ENCODE assay signal across 19 cellular contexts in genomic region chr4:135564090-135564489, GRCh38.
A peak's percentile ranks its signal among the peaks of the same experiment; 100 is the strongest.
DNase-seq lines count a peak whose midpoint lies in the region; ATAC-seq, FAIRE-seq and TF ChIP-seq lines count a peak whose summit lies in the region.
"Had no signal": no experiment of that assay in that cellular context is flagged by ENCODE, and none has a peak within 500 bp of the region (broad histone marks: within the 10 kb centered on the region; RNA-seq: fewer than 3 reads in every experiment).

No MANE protein-coding gene starts in this region.

- 25% methylated on average over 1 of the region's 1 CpG for WGBS in A549 (ENCODE audit: missing lambda C conversion rate)
- no CpG with 5 or more reads among the region's 1 CpG for WGBS in IMR-90 (ENCODE audit: extremely low coverage in 2 of 2, insufficient read length in 1 of 2), 2 experiments
- WGBS in H1 (ENCODE audit: extremely low coverage in 1 of 2, insufficient coverage in 1 of 2, insufficient read length in 1 of 2, insufficient replicate concordance in 2 of 2, low coverage in 1 of 2, low lambda C conversion rate in 2 of 2, missing lambda C conversion rate in 1 of 2), 2 experiments: 84% methylated on average over 1 of the region's 1 CpG; no CpG with 5 or more reads in 1 of the 2 experiments

- H4K8ac ChIP-seq in IMR-90 (ENCODE audit: low read depth in 2 of 2, low read length in 2 of 2) (no peak overlapping the region), H1 (ENCODE audit: extremely low read depth, insufficient read depth, low read length) (no peak overlapping the region)

- no peak overlapping the region for H2AFZ ChIP-seq in GM23338
- H2AFZ ChIP-seq in IMR-90 (replicated peaks; ENCODE audit: low read length, poor library complexity): no peak overlapping the region
- H2AFZ ChIP-seq in H1 (ENCODE audit: low read length): 0 out of 2 replicates have a peak overlapping the region, but pooled peaks have one; percentile 87

- peak overlapping the region; percentile 72 for H3K27ac Mint-ChIP-seq in GM23338
- H3K27ac Mint-ChIP-seq: B cell; CD4-positive, CD25-positive, alpha-beta regulatory T cell; CD8-positive, alpha-beta memory T cell; HFFc6 had no signal

- no peak overlapping the region for H2BK12ac ChIP-seq in H1 (ENCODE audit: low read depth, low read length)

- no peak for TF ChIP-seq RAD21 in A549 (conservative IDR thresholded peaks at IDR 0.05 in 1 of 2, IDR thresholded peaks at IDR 0.05 in 1 of 2)
- TF ChIP-seq RAD21 in IMR-90 (IDR thresholded peaks at IDR 0.05; ENCODE audit: low read length): no peak
- TF ChIP-seq RAD21 in H1 (IDR thresholded peaks at IDR 0.05 in 1 of 2, conservative IDR thresholded peaks at IDR 0.05 in 1 of 2; ENCODE audit: low read depth in 2 of 2, low read length in 2 of 2): no peak

- no peaks in the 10 kb centered on the region for H3K79me2 ChIP-seq in GM23338 (replicated peaks; ENCODE audit: insufficient read depth)
- no peaks in the 10 kb centered on the region for H3K79me2 ChIP-seq in H1 (ENCODE audit: control insufficient read depth in 1 of 2, insufficient read depth in 2 of 2, low read length in 2 of 2)

- DNase-seq in A549 (ENCODE audit: low read depth in 1 of 2, low spot score in 1 of 2) (no peak), GM23338 (ENCODE audit: low spot score) (no peak), IMR-90 (no peak), H1 (ENCODE audit: low read depth in 1 of 2, low spot score in 2 of 2) (no peak), G401 (ENCODE audit: low spot score) (no peak), NCI-H82 treated with DMSO at 0.1 percent for 48 hours (lab: John Stamatoyannopoulos, UW; ENCODE audit: unreplicated experiment) (no peak)
- DNase-seq: CD4-positive, CD25-positive, alpha-beta regulatory T cell; CD8-positive, alpha-beta memory T cell; DMS 273 treated with DMSO at 0.1 percent for 48 hours; DND-41; GDM1; GOT3; H7; HFFc6 had no signal

- H3K27me3 ChIP-seq in GM23338 (ENCODE audit: insufficient read depth): no peaks in the 10 kb centered on the region
- no peaks in the 10 kb centered on the region for H3K27me3 ChIP-seq in IMR-90 (ENCODE audit: control insufficient read depth, insufficient read depth, low read length)
- H3K27me3 ChIP-seq in H1 (replicated peaks in 1 of 4; ENCODE audit: control insufficient read depth in 3 of 4, extremely low read depth in 1 of 4, insufficient read depth in 3 of 4, low read length in 3 of 4): peaks cover 0 to 1% (median 0%) of the 10 kb centered on the region in 4 experiments; a peak in 1 of 7 replicates
- H3K27me3 ChIP-seq: BLaER1 had no signal

- H3K4me3 ChIP-seq in A549 (no peak overlapping the region), GM23338 (no peak overlapping the region), IMR-90 (ENCODE audit: insufficient read depth, low read depth, low read length) (no peak overlapping the region), H1 (ENCODE audit: extremely low read depth in 1 of 4, insufficient read depth in 2 of 4, low read depth in 3 of 4, low read length in 4 of 4) (no peak overlapping the region)
- H3K4me3 ChIP-seq: BLaER1, GM12878 had no signal

- H3K36me3 Mint-ChIP-seq in GM23338 (ENCODE audit: low read depth): no peaks in the 10 kb centered on the region
- H3K36me3 Mint-ChIP-seq: CD4-positive, CD25-positive, alpha-beta regulatory T cell had no signal

- H3K9me3 Mint-ChIP-seq in GM23338: no peaks in the 10 kb centered on the region
- H3K9me3 Mint-ChIP-seq: HFFc6 had no signal

- H3K4me1 Mint-ChIP-seq in GM23338: peaks cover 3% of the 10 kb centered on the region; the same call in 2 of the 3 replicates
- H3K4me1 Mint-ChIP-seq: B cell; CD4-positive, CD25-positive, alpha-beta regulatory T cell; CD8-positive, alpha-beta memory T cell had no signal

- ATAC-seq in A549 (no peak), GM23338 (no peak), IMR-90 (ENCODE audit: low read depth) (no peak)
- ATAC-seq: GM12878 had no signal

- H3K9me3 ChIP-seq in A549 (no peaks in the 10 kb centered on the region), IMR-90 (ENCODE audit: control insufficient read depth, insufficient read depth, low read length) (peaks cover 2% of the 10 kb centered on the region; the same call in 1 of the 2 replicates), H1 (ENCODE audit: insufficient read depth in 2 of 2, low read depth in 1 of 2, low read length in 1 of 2) (no peaks in the 10 kb centered on the region; a peak in 1 of 4 replicates)
- H3K9me3 ChIP-seq: BLaER1 had no signal

- peaks cover 4% of the 10 kb centered on the region; the same call in 1 of the 2 replicates for H3K9me2 ChIP-seq in GM23338 (ENCODE audit: insufficient read depth)

- H3K23ac ChIP-seq in IMR-90 (ENCODE audit: low read depth, low read length) (no peak overlapping the region), H1 (ENCODE audit: insufficient read length) (no peak overlapping the region)

- TF ChIP-seq EP300 in A549 (IDR thresholded peaks at IDR 0.05) (no peak), H1 (IDR thresholded peaks at IDR 0.05; ENCODE audit: borderline replicate concordance in 1 of 2, low read depth in 2 of 2, low read length in 2 of 2) (no peak)

- no peak overlapping the region for H2AK9ac ChIP-seq in IMR-90 (replicated peaks; ENCODE audit: low read depth, low read length, poor library complexity)

- no peaks in the 10 kb centered on the region for H3K9me1 ChIP-seq in IMR-90 (ENCODE audit: insufficient read depth, low read length)

- H2AK5ac ChIP-seq in IMR-90 (ENCODE audit: low read depth, low read length) (no peak overlapping the region), H1 (ENCODE audit: low read depth, low read length) (no peak overlapping the region)

- H3K23me2 ChIP-seq in H1 (ENCODE audit: low read depth, low read length): no peaks in the 10 kb centered on the region

- TF ChIP-seq CTCF in A549 (IDR thresholded peaks at IDR 0.05) (no peak), GM23338 (conservative IDR thresholded peaks at IDR 0.05; ENCODE audit: low read depth in 2 of 2) (no peak), IMR-90 (conservative IDR thresholded peaks at IDR 0.05; ENCODE audit: low read depth, low read length) (no peak), H1 (IDR thresholded peaks at IDR 0.05; ENCODE audit: control extremely low read depth in 1 of 3, insufficient read depth in 1 of 3, low read depth in 1 of 3, low read length in 3 of 3) (no peak)

- intact Hi-C loops in IMR-90 (cut with micrococcal nuclease): no loop called here

- no peak overlapping the region for H3K27ac ChIP-seq in A549
- no peak overlapping the region for H3K27ac ChIP-seq in GM23338 (ENCODE audit: low read depth)
- no peak overlapping the region for H3K27ac ChIP-seq in IMR-90 (ENCODE audit: insufficient read depth, low read length)
- no peak overlapping the region for H3K27ac ChIP-seq in H1 (ENCODE audit: low read depth, low read length)
- H3K27ac ChIP-seq: BLaER1, C4-2B had no signal

- no peak overlapping the region for H2BK15ac ChIP-seq in IMR-90 (ENCODE audit: low read depth, low read length)
- no peak overlapping the region for H2BK15ac ChIP-seq in H1 (ENCODE audit: low read length)

- no peaks in the 10 kb centered on the region for H4K20me1 ChIP-seq in GM23338 (replicated peaks; ENCODE audit: insufficient read depth)
- no peaks in the 10 kb centered on the region for H4K20me1 ChIP-seq in IMR-90 (ENCODE audit: insufficient read depth, low read length)
- no peaks in the 10 kb centered on the region for H4K20me1 ChIP-seq in H1 (replicated peaks in 1 of 2; ENCODE audit: control insufficient read depth in 1 of 2, insufficient read depth in 2 of 2, low read length in 2 of 2)
- H4K20me1 ChIP-seq: BLaER1 had no signal

- H3K4me1 ChIP-seq in A549: no peaks in the 10 kb centered on the region
- H3K4me1 ChIP-seq in GM23338 (ENCODE audit: insufficient read depth): no peaks in the 10 kb centered on the region
- H3K4me1 ChIP-seq in IMR-90 (ENCODE audit: control insufficient read depth, insufficient read depth, low read length): no peaks in the 10 kb centered on the region
- H3K4me1 ChIP-seq in H1 (replicated peaks in 1 of 4; ENCODE audit: control insufficient read depth in 3 of 4, insufficient read depth in 4 of 4, low read length in 3 of 4): peaks cover 0 to 2% (median 1%) of the 10 kb centered on the region in 4 experiments; a peak in 2 of 7 replicates
- H3K4me1 ChIP-seq: BLaER1 had no signal

- H3K18ac ChIP-seq in IMR-90 (ENCODE audit: low read depth, low read length) (no peak overlapping the region), H1 (ENCODE audit: extremely low read depth, low read length) (no peak overlapping the region)

- no peak overlapping the region for H3K56ac ChIP-seq in IMR-90 (ENCODE audit: extremely low read depth, insufficient read depth, low read length)
- H3K56ac ChIP-seq in H1 (replicated peaks; ENCODE audit: insufficient read length, low read depth, low read length): no peak overlapping the region

- dilution Hi-C loops in IMR-90 (cut with HindIII; ENCODE audit: low sequenced_read_pairs, unreplicated experiment): no loop called here

- no peak overlapping the region for H3K4me2 ChIP-seq in A549
- no peak overlapping the region for H3K4me2 ChIP-seq in GM23338
- no peak overlapping the region for H3K4me2 ChIP-seq in IMR-90 (ENCODE audit: low read depth, low read length)
- no peak overlapping the region for H3K4me2 ChIP-seq in H1 (ENCODE audit: insufficient read depth in 1 of 2, low read depth in 2 of 2, low read length in 2 of 2)
- H3K4me2 ChIP-seq: BLaER1 had no signal

- no peak overlapping the region for H4K5ac ChIP-seq in IMR-90 (ENCODE audit: low read depth, low read length)
- no peak overlapping the region for H4K5ac ChIP-seq in H1 (ENCODE audit: insufficient read length, low read depth, low read length)

- FAIRE-seq in A549 (lab: Jason Lieb, UNC) (no peak), H1 (lab: Jason Lieb, UNC) (no peak)
- FAIRE-seq: D721Med, GM12878 had no signal

- POLR2A ChIA-PET in A549 (lab: Yijun Ruan, JAX) (no interaction called here), IMR-90 (lab: Charles Lee; ENCODE audit: unreplicated experiment) (no interaction called here), H1 (lab: Charles Lee; ENCODE audit: partially characterized antibody) (no interaction called here)

- in situ Hi-C loops in IMR-90 (cut with MboI; ENCODE audit: low sequenced_read_pairs): no loop called here
- in situ Hi-C loops in G401 (cut with HindIII; ENCODE audit: low sequenced_read_pairs): no loop called here

- no peaks in the 10 kb centered on the region for H3F3A ChIP-seq in GM23338 (replicated peaks; ENCODE audit: low read depth)

- BruUV-seq in IMR-90 (replicated peaks; lab: Mats Ljungman, UMichigan): no TSS peak

- no peak overlapping the region for H2BK120ac ChIP-seq in IMR-90 (ENCODE audit: low read depth, low read length)
- H2BK120ac ChIP-seq in H1 (replicated peaks; ENCODE audit: low read depth, low read length): no peak overlapping the region

- H3K36me3 ChIP-seq in GM23338 (ENCODE audit: insufficient read depth) (no peaks in the 10 kb centered on the region), IMR-90 (ENCODE audit: control insufficient read depth, insufficient read depth, low read length) (no peaks in the 10 kb centered on the region), H1 (ENCODE audit: control insufficient read depth in 2 of 4, insufficient read depth in 4 of 4, low read length in 3 of 4) (no peaks in the 10 kb centered on the region)
- H3K36me3 ChIP-seq: BLaER1 had no signal

- CTCF ChIA-PET in A549 (lab: Yijun Ruan, JAX) (no interaction called here), IMR-90 (lab: Yijun Ruan, JAX) (no interaction called here), H1 (lab: Charles Lee; ENCODE audit: partially characterized antibody) (no interaction called here)

- peaks cover 3% of the 10 kb centered on the region for H3K27me3 Mint-ChIP-seq in GM23338 (ENCODE audit: insufficient read depth, low read depth, poor library complexity)
- H3K27me3 Mint-ChIP-seq: B cell; CD4-positive, CD25-positive, alpha-beta regulatory T cell; CD8-positive, alpha-beta memory T cell had no signal

- H3K9ac ChIP-seq in IMR-90 (ENCODE audit: low read depth, low read length) (no peak overlapping the region), H1 (replicated peaks in 1 of 4; ENCODE audit: extremely low read depth in 1 of 4, low read depth in 3 of 4, low read length in 3 of 4) (no peak overlapping the region)
- H3K9ac ChIP-seq: BLaER1 had no signal

- no peak overlapping the region for H2BK5ac ChIP-seq in IMR-90 (ENCODE audit: low read depth, low read length, poor library complexity, severe bottlenecking)
- no peak overlapping the region for H2BK5ac ChIP-seq in H1 (ENCODE audit: low read depth, low read length)

- H3K79me1 ChIP-seq in IMR-90 (ENCODE audit: low read depth in 1 of 2, low read length in 2 of 2): no peaks in the 10 kb centered on the region
- H3K79me1 ChIP-seq in H1 (ENCODE audit: low read depth, low read length): no peaks in the 10 kb centered on the region

- H4K91ac ChIP-seq in IMR-90 (ENCODE audit: insufficient read depth, low read depth, low read length) (no peak overlapping the region), H1 (replicated peaks; ENCODE audit: insufficient read length, low read length) (no peak overlapping the region)

- no peak for TF ChIP-seq POLR2A in A549 (IDR thresholded peaks at IDR 0.05; ENCODE audit: low read length)
- no peak for TF ChIP-seq POLR2A in IMR-90 (IDR thresholded peaks at IDR 0.05; ENCODE audit: low read depth, low read length)
- no peak for TF ChIP-seq POLR2A in H1 (IDR thresholded peaks at IDR 0.05; ENCODE audit: control extremely low read depth in 1 of 2, low read depth in 2 of 2, low read length in 2 of 2)

- H2BK20ac ChIP-seq in IMR-90 (ENCODE audit: low read depth, low read length) (no peak overlapping the region), H1 (ENCODE audit: low read length) (no peak overlapping the region)

- H3K4ac ChIP-seq in IMR-90 (ENCODE audit: low read depth, low read length) (no peak overlapping the region), H1 (replicated peaks; ENCODE audit: insufficient read length, low read depth, low read length) (no peak overlapping the region)

- H3K14ac ChIP-seq in IMR-90 (replicated peaks; ENCODE audit: low read depth, low read length): no peak overlapping the region
- H3K14ac ChIP-seq in H1 (ENCODE audit: insufficient read length): no peak overlapping the region

- H3K4me3 Mint-ChIP-seq in GM23338: no peak overlapping the region
- H3K4me3 Mint-ChIP-seq: B cell; CD4-positive, CD25-positive, alpha-beta regulatory T cell; CD8-positive, alpha-beta memory T cell; HFFc6 had no signal

Comparison
In these comparisons a context has a peak if more than half of its experiments do, and no peak if none do; other contexts are left out.
1. Of the 18 proteins assayed by ChIP-seq in both H1 and A549: peak only in H1: none; only in A549: MAFK; in both: none; in neither: 17.